20 cellular contexts compared by ENCODE assay signal in genomic region chr7:81025360-81025759, GRCh38.
"Had no signal": no experiment of that assay in that cellular context is flagged by ENCODE, and none has a peak within 500 bp of the region (broad histone marks: within the 10 kb centered on the region; RNA-seq: fewer than 3 reads in every experiment).

No MANE protein-coding gene starts in this region.

- DNase-seq: activated CD4-positive, alpha-beta T cell treated with anti-CD3 and anti-CD28 coated beads for 1 hour; activated CD4-positive, alpha-beta T cell treated with anti-CD3 and anti-CD28 coated beads, Interleukin-2, amount 50 U/mL, for 48 hours; activated CD8-positive, alpha-beta memory T cell treated with anti-CD3 and anti-CD28 coated beads, Interleukin-2, amount 10 ng/mL, durations not matched to agents 7 days and 5 days; activated effector memory CD4-positive, alpha-beta T cell treated with Interleukin-2 at 50 U/mL for 16 hours; activated T-cell treated with anti-CD3 and anti-CD28 coated beads, Interleukin-2, amount 50 U/mL, for 24 hours; amygdala; brain microvascular endothelial cell; endodermal cell; foreskin fibroblast; heart right ventricle; mucosa of descending colon; naive thymus-derived CD8-positive, alpha-beta T cell; stimulated activated CD4-positive, alpha-beta T cell treated with anti-CD3 and anti-CD28 coated beads, Interleukin-4, amount 100 ng/mL, for 4 hours had no signal

- H3K36me3 Mint-ChIP-seq: activated CD8-positive, alpha-beta memory T cell treated with anti-CD3 and anti-CD28 coated beads, Interleukin-2, amount 10 ng/mL, durations not matched to agents 7 days and 5 days; activated naive CD8-positive, alpha-beta T cell; naive thymus-derived CD8-positive, alpha-beta T cell had no signal

- ATAC-seq: activated CD8-positive, alpha-beta memory T cell treated with anti-CD3 and anti-CD28 coated beads, Interleukin-2, amount 10 ng/mL, durations not matched to agents 7 days and 5 days; heart right ventricle; mucosa of descending colon; naive thymus-derived CD8-positive, alpha-beta T cell had no signal

- FAIRE-seq: islet of Langerhans, urothelium cell line had no signal

- H3K27me3 ChIP-seq: brain microvascular endothelial cell, esophagus muscularis mucosa, heart right ventricle, neutrophil, right atrium auricular region had no signal

- H3K4me1 ChIP-seq: esophagus muscularis mucosa, heart right ventricle, right atrium auricular region had no signal

- H3K4me1 Mint-ChIP-seq: activated CD8-positive, alpha-beta memory T cell treated with anti-CD3 and anti-CD28 coated beads, Interleukin-2, amount 10 ng/mL, durations not matched to agents 7 days and 5 days; endodermal cell; naive thymus-derived CD8-positive, alpha-beta T cell had no signal

- H3K4me3 ChIP-seq: esophagus muscularis mucosa, heart right ventricle, mucosa of descending colon, right atrium auricular region, skin epidermis had no signal

- H3K27me3 Mint-ChIP-seq: activated CD8-positive, alpha-beta memory T cell treated with anti-CD3 and anti-CD28 coated beads, Interleukin-2, amount 10 ng/mL, durations not matched to agents 7 days and 5 days; activated naive CD8-positive, alpha-beta T cell; activated T-cell treated with anti-CD3 and anti-CD28 coated beads, Interleukin-2, amount 50 U/mL, for 24 hours had no signal

- H3K9me3 Mint-ChIP-seq: endodermal cell had no signal

- H3K27ac Mint-ChIP-seq: activated CD8-positive, alpha-beta memory T cell treated with anti-CD3 and anti-CD28 coated beads, Interleukin-2, amount 10 ng/mL, durations not matched to agents 7 days and 5 days; activated naive CD8-positive, alpha-beta T cell; activated T-cell treated with anti-CD3 and anti-CD28 coated beads, Interleukin-2, amount 50 U/mL, for 24 hours; endodermal cell; naive thymus-derived CD8-positive, alpha-beta T cell had no signal

- H3K36me3 ChIP-seq: brain microvascular endothelial cell, esophagus muscularis mucosa, heart right ventricle, neutrophil, right atrium auricular region had no signal

- H3K9me3 ChIP-seq: esophagus muscularis mucosa, heart right ventricle, mucosa of descending colon, neutrophil, right atrium auricular region had no signal

- H3K4me3 Mint-ChIP-seq: activated CD8-positive, alpha-beta memory T cell treated with anti-CD3 and anti-CD28 coated beads, Interleukin-2, amount 10 ng/mL, durations not matched to agents 7 days and 5 days; activated naive CD8-positive, alpha-beta T cell; activated T-cell treated with anti-CD3 and anti-CD28 coated beads, Interleukin-2, amount 50 U/mL, for 24 hours; endodermal cell; naive thymus-derived CD8-positive, alpha-beta T cell had no signal

- H3K27ac ChIP-seq: brain microvascular endothelial cell, esophagus muscularis mucosa, heart right ventricle, neutrophil, right atrium auricular region, skin epidermis had no signal
